ENCODE assay signal across 22 cellular contexts in the genomic region with DNA sequence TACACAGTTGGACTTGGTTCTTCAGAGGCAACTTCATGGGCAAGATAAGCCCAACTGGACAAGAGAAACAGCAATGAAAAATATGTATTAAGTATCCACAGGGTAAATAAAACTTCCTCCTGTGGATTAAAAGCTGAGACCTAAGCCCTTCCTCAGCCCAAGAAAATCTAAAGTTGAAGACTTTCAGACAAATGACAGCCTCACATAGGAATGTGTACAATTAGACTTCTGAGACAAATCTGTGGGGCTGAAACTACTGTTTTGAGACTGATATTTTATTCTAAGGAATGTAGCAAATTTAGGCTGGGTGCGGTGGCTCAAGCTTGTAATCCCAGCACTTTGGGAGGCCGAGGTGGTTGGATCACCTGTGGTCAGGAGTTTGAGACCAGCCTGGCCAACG.
"Had no signal": no experiment of that assay in that cellular context is flagged by ENCODE, and none has a peak within 500 bp of the region (broad histone marks: within the 10 kb centered on the region; RNA-seq: fewer than 3 reads in every experiment).

No MANE protein-coding gene starts in this region.

- ATAC-seq: activated T-cell treated with anti-CD3 and anti-CD28 coated beads, Interleukin-2, amount 50 U/mL, for 72 hours; naive thymus-derived CD8-positive, alpha-beta T cell; sciatic nerve; stimulated activated memory B cell treated with anti-CD40 and anti-IgM and Interleukin-4, amounts not matched to agents 10 μg/mL and 1 μg/mL and 100 μg/mL, for 72 hours had no signal

- H3K4me1 ChIP-seq: pancreas, testis had no signal

- H3K4me3 ChIP-seq: adrenal gland, left ventricle myocardium inferior, pancreas, spleen, testis, upper lobe of left lung had no signal

- H3K27ac ChIP-seq: adrenal gland, epithelial cell of prostate, left ventricle myocardium inferior, pancreas, spleen, testis, upper lobe of left lung, VCaP had no signal

- H3K27me3 ChIP-seq: adrenal gland, pancreas, spleen, testis, upper lobe of left lung had no signal

- FAIRE-seq: frontal cortex, pancreas had no signal

- DNase-seq: activated CD4-positive, alpha-beta T cell treated with anti-CD3 and anti-CD28 coated beads for 1 hour; activated gamma-delta T cell; activated T-cell treated with anti-CD3 and anti-CD28 coated beads, Interleukin-2, amount 50 U/mL, for 72 hours; adrenal gland; endodermal cell; head of caudate nucleus; kidney glomerular epithelial cell; left ventricle myocardium inferior; mammary epithelial cell; naive thymus-derived CD8-positive, alpha-beta T cell; pancreas; spleen; stimulated activated CD4-positive, alpha-beta T cell treated with anti-CD3 and anti-CD28 coated beads, Interleukin-4, amount 100 ng/mL, for 4 hours; SW 1271; T-helper 2 cell; testis; upper lobe of left lung had no signal

- H3K9me3 ChIP-seq: adrenal gland, left ventricle myocardium inferior, pancreas, spleen, testis, upper lobe of left lung had no signal

- H3K36me3 ChIP-seq: adrenal gland, left ventricle myocardium inferior, pancreas, spleen, upper lobe of left lung had no signal
